Comparison of ENCODE assay signal across 21 cellular contexts in the genomic region with DNA sequence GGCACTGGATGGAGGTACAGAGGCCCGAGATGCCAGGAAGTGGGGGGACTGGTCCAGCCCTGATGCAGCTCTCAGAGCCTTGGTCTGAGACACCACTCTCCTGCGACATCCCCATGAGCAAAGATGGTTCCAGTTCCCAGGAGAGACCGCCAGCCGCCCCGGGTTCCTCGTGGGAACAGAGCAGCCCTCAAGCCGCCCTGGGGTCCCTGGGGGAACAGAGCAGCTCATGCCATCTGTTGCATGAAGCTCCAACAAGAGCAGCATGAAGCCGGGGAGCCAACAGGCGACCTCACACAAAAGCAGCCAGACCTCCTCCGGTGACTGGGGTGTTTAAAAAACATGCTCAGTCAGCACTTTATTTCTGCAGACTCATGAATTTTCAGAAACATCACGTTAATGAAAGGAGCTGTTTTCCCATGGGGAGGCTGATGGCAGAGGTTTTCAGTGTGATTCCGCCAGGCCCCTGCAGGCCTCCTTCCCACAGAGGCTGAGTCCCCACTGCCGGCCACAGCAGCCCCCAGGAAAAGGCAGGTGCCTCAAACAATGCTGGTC. TPM values are rescaled to one million over a fixed set of nuclear protein-coding genes. Genes with fewer than 3 reads are reported as not detected.
A peak's percentile ranks its signal among the peaks of the same experiment; 100 is the strongest.
DNase-seq lines count a peak whose midpoint lies in the region; ATAC-seq and TF ChIP-seq lines count a peak whose summit lies in the region.
"Had no signal": no experiment of that assay in that cellular context is flagged by ENCODE, and none has a peak within 500 bp of the region (broad histone marks: within the 10 kb centered on the region; RNA-seq: fewer than 3 reads in every experiment).

No MANE protein-coding gene starts in this region.

- H2BK20ac ChIP-seq in IMR-90 (ENCODE audit: low read depth, low read length) = no peak overlapping the region

- POLR2A ChIA-PET in IMR-90 (lab: Charles Lee; ENCODE audit: unreplicated experiment) = no interaction called here

- no peak overlapping the region for H3K4ac ChIP-seq in IMR-90 (ENCODE audit: low read depth, low read length)

- in situ Hi-C loops in IMR-90 (cut with MboI; ENCODE audit: low sequenced_read_pairs) = no loop called here

- no peak overlapping the region for H4K5ac ChIP-seq in IMR-90 (ENCODE audit: low read depth, low read length)

- no peak overlapping the region for H3K14ac ChIP-seq in IMR-90 (replicated peaks; ENCODE audit: low read depth, low read length)

- intact Hi-C loops in IMR-90 (cut with micrococcal nuclease) = no loop called here

- DNase-seq in NCI-H524 (lab: John Stamatoyannopoulos, UW) = peak; percentile 73 to 90
- DNase-seq in NCI-H524 treated with DMSO at 0.1 percent for 48 hours (lab: John Stamatoyannopoulos, UW) = no peak
- no peak for DNase-seq in IMR-90
- peak; percentile 96 for DNase-seq in NCI-H2171 treated with DMSO at 0.1 percent for 48 hours (lab: John Stamatoyannopoulos, UW)
- DNase-seq in dedifferentiated amniotic fluid mesenchymal stem cell (ENCODE audit: extremely low spot score) = no peak
- DNase-seq in HuH-7.5 (ENCODE audit: low spot score) = no peak
- no peak for DNase-seq in stimulated activated naive CD4-positive, alpha-beta T cell treated with Interleukin-2 at 50 U/mL for 16 hours (lab: John Stamatoyannopoulos, UW)
- DNase-seq in tibial nerve (ENCODE audit: low spot score in 2 of 2) = no peak
- DNase-seq: 8988T, BE2C, DMS79, NCI-H1092 treated with DMSO at 0.1 percent for 48 hours, NCI-H187, NCI-H446, NCI-H748 treated with DMSO at 0.1 percent for 48 hours, SK-N-SH had no signal

- dilution Hi-C loops in IMR-90 (cut with HindIII; ENCODE audit: low sequenced_read_pairs, unreplicated experiment) = no loop called here

- no peak overlapping the region for H2AK5ac ChIP-seq in IMR-90 (ENCODE audit: low read depth, low read length)

- H2BK120ac ChIP-seq in IMR-90 (ENCODE audit: low read depth, low read length) = no peak overlapping the region

- H4K91ac ChIP-seq in IMR-90 (ENCODE audit: insufficient read depth, low read depth, low read length) = no peak overlapping the region

- no peaks in the 10 kb centered on the region for H3K79me1 ChIP-seq in IMR-90 (ENCODE audit: low read depth in 1 of 2, low read length in 2 of 2)

- ATAC-seq in IMR-90 (ENCODE audit: low read depth) = no peak

- H3K4me3 ChIP-seq in IMR-90 (ENCODE audit: insufficient read depth, low read depth, low read length) (no peak overlapping the region), tibial nerve (no peak overlapping the region)

- H3K9me1 ChIP-seq in IMR-90 (ENCODE audit: insufficient read depth, low read length) = no peaks in the 10 kb centered on the region

- TF ChIP-seq EP300 in tibial nerve (IDR thresholded peaks at IDR 0.05) = no peak

- BruUV-seq in IMR-90 (replicated peaks; lab: Mats Ljungman, UMichigan) = no TSS peak

- WGBS in IMR-90 (ENCODE audit: extremely low coverage in 2 of 2, insufficient read length in 1 of 2), 2 experiments = 39% methylated on average over 3 of the region's 13 CpGs; no CpG with 5 or more reads in 1 of the 2 experiments
- WGBS in tibial nerve, 2 donors = 45 to 54% methylated on average over 11 to 12 of the region's 13 CpGs

- CTCF ChIA-PET in IMR-90 (lab: Yijun Ruan, JAX) = no interaction called here

- H3K27me3 ChIP-seq in IMR-90 (ENCODE audit: control insufficient read depth, insufficient read depth, low read length) (peaks cover 2% of the 10 kb centered on the region; the same call in 1 of the 2 replicates), tibial nerve (peaks cover 0 to 6% of the 10 kb centered on the region in 2 donors)
- H3K27me3 ChIP-seq: BE2C had no signal

- H3K9me3 ChIP-seq in IMR-90 (ENCODE audit: control insufficient read depth, insufficient read depth, low read length) (peaks cover 11% of the 10 kb centered on the region; the same call in 1 of the 2 replicates), tibial nerve (peaks cover 0 to 25% (median 2%) of the 10 kb centered on the region in 4 donors)
- H3K9me3 ChIP-seq: BE2C, SK-N-SH had no signal

- no peak overlapping the region for H2AFZ ChIP-seq in IMR-90 (replicated peaks; ENCODE audit: low read length, poor library complexity)

- no peaks in the 10 kb centered on the region for H4K20me1 ChIP-seq in IMR-90 (ENCODE audit: insufficient read depth, low read length)

- H3K36me3 ChIP-seq in IMR-90 (ENCODE audit: control insufficient read depth, insufficient read depth, low read length) (no peaks in the 10 kb centered on the region), tibial nerve (no peaks in the 10 kb centered on the region)
- H3K36me3 ChIP-seq: BE2C had no signal

- no peak overlapping the region for H3K56ac ChIP-seq in IMR-90 (ENCODE audit: extremely low read depth, insufficient read depth, low read length)

- TF ChIP-seq RAD21 in IMR-90 (IDR thresholded peaks at IDR 0.05; ENCODE audit: low read length) = no peak

- H4K8ac ChIP-seq in IMR-90 (ENCODE audit: low read depth in 2 of 2, low read length in 2 of 2) = no peak overlapping the region

- H3K18ac ChIP-seq in IMR-90 (ENCODE audit: low read depth, low read length) = no peak overlapping the region

- no peak overlapping the region for H3K9ac ChIP-seq in IMR-90 (ENCODE audit: low read depth, low read length)
- H3K9ac ChIP-seq: SK-N-SH had no signal

- H2BK5ac ChIP-seq in IMR-90 (ENCODE audit: low read depth, low read length, poor library complexity, severe bottlenecking) = no peak overlapping the region

- no peak overlapping the region for H3K23ac ChIP-seq in IMR-90 (ENCODE audit: low read depth, low read length)

- no peak overlapping the region for H3K27ac ChIP-seq in IMR-90 (ENCODE audit: insufficient read depth, low read length)
- H3K27ac ChIP-seq in tibial nerve = no peak overlapping the region
- H3K27ac ChIP-seq: HL-60 had no signal

- no peak for TF ChIP-seq CTCF in IMR-90 (conservative IDR thresholded peaks at IDR 0.05; ENCODE audit: low read depth, low read length)
- TF ChIP-seq CTCF in tibial nerve (IDR thresholded peaks at IDR 0.05) = no peak

- TF ChIP-seq POLR2A in IMR-90 (IDR thresholded peaks at IDR 0.05; ENCODE audit: low read depth, low read length) (no peak), tibial nerve (IDR thresholded peaks at IDR 0.05) (no peak)

- H2BK15ac ChIP-seq in IMR-90 (ENCODE audit: low read depth, low read length) = no peak overlapping the region

- H2AK9ac ChIP-seq in IMR-90 (replicated peaks; ENCODE audit: low read depth, low read length, poor library complexity) = no peak overlapping the region

- H3K4me1 ChIP-seq in IMR-90 (ENCODE audit: control insufficient read depth, insufficient read depth, low read length) (no peaks in the 10 kb centered on the region; the same call in 1 of the 2 replicates), tibial nerve (no peaks in the 10 kb centered on the region)
- H3K4me1 ChIP-seq: BE2C had no signal

- no peak overlapping the region for H3K4me2 ChIP-seq in IMR-90 (ENCODE audit: low read depth, low read length)
- H3K4me2 ChIP-seq: SK-N-SH had no signal

TF ChIP-seq in IMR-90, 13 proteins besides CTCF, POLR2A, EP300 and RAD21:
- no peak for TF ChIP-seq FOS (IDR thresholded peaks at IDR 0.05; ENCODE audit: low read depth, low read length)
- peak; percentile 98 for TF ChIP-seq MAFK (IDR thresholded peaks at IDR 0.05; ENCODE audit: low read depth, low read length)

RNA-seq across cellular contexts. Expression of a gene that starts 6.2 kb away (rescaled TPM):
- total RNA-seq in IMR-90 (2012; rRNA removed) = not detected in 2 replicates
- polyA plus RNA-seq in IMR-90 (2012; rRNA removed) = not detected in 2 replicates
- not detected in 2 replicates for polyA plus RNA-seq in IMR-90 (2012; cell fraction: cytosol; rRNA removed)
- not detected in 2 replicates for polyA plus RNA-seq in IMR-90 (2012; cell fraction: nucleus; rRNA removed; ENCODE audit: low replicate concordance)
- not detected for total RNA-seq in tibial nerve
- total RNA-seq: CD4-positive, alpha-beta memory T cell; H4; HT1080; LHCN-M2 had no signal
- polyA plus RNA-seq: CD4-positive, alpha-beta memory T cell; SK-N-SH had no signal

RNA-seq across cellular contexts. Expression of a gene that starts 30.0 kb away (rescaled TPM):
- not detected in 2 replicates for total RNA-seq in IMR-90 (2012; rRNA removed)
- polyA plus RNA-seq in IMR-90 (2012; rRNA removed) = not detected in 2 replicates
- polyA plus RNA-seq in IMR-90 (2012; cell fraction: cytosol; rRNA removed) = not detected in 2 replicates
- polyA plus RNA-seq in IMR-90 (2012; cell fraction: nucleus; rRNA removed; ENCODE audit: low replicate concordance) = 0.01 TPM in 1 of 2 replicates, not detected in the other
- total RNA-seq in tibial nerve = under 1 TPM in 1 of 4 donors, not detected in 3; under 0.01 TPM
- total RNA-seq: CD4-positive, alpha-beta memory T cell; H4; HT1080; LHCN-M2 had no signal
- polyA plus RNA-seq: CD4-positive, alpha-beta memory T cell; SK-N-SH had no signal

Comparison
In these comparisons a context has a peak if more than half of its experiments do, and no peak if none do; other contexts are left out.
1. DNase-seq: peak in NCI-H524 (2 of 2) and NCI-H2171 treated with DMSO at 0.1 percent for 48 hours (single experiment); none in NCI-H524 treated with DMSO at 0.1 percent for 48 hours (single experiment), IMR-90 (single experiment), dedifferentiated amniotic fluid mesenchymal stem cell (single experiment), HuH-7.5 (single experiment), stimulated activated naive CD4-positive, alpha-beta T cell treated with Interleukin-2 at 50 U/mL for 16 hours (single experiment) and tibial nerve (0 of 2).